Comparison of ENCODE assay signal across 10 cellular contexts in the genomic region with DNA sequence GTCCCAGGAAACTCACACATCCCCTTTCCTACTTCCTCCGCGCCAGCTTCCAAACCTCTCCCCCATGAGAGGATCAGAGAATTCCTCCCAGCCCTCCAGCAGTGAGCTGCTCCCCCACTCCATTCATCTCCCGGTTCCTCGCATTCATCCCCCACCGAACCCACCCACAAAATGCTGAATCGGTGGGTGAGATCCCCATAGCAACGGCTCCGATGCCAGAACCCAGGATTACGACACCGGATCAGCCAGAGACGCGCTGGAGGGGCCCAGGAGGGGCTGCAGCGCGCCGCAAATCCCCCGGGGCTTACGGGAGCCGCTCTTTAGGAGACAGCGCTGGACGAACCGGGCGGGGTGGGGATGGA.
DNase-seq lines count a peak whose midpoint lies in the region; ATAC-seq and TF ChIP-seq lines count a peak whose summit lies in the region.
"Had no signal": no experiment of that assay in that cellular context is flagged by ENCODE, and none has a peak within 500 bp of the region (broad histone marks: within the 10 kb centered on the region; RNA-seq: fewer than 3 reads in every experiment).

No MANE protein-coding gene starts in this region.

- intact Hi-C loops in ascending aorta (cut with DNase I) = no loop called here

- H3K27me3 Mint-ChIP-seq in activated T-cell treated with anti-CD3 and anti-CD28 coated beads, Interleukin-2, amount 50 U/mL, for 24 hours = peaks cover 11% of the 10 kb centered on the region

- H3K27me3 ChIP-seq in ascending aorta = peaks cover 12% of the 10 kb centered on the region
- peaks cover 25 to 65% (median 48%) of the 10 kb centered on the region in 5 donors for H3K27me3 ChIP-seq in subcutaneous abdominal adipose tissue (ENCODE audit: control insufficient read depth in 5 of 5, insufficient read depth in 4 of 5, low read length in 5 of 5)

- TF ChIP-seq CTCF in ascending aorta (IDR thresholded peaks at IDR 0.05) = no peak

- H3K4me3 ChIP-seq in ascending aorta (peak overlapping the region; percentile 32 to 54), subcutaneous abdominal adipose tissue (ENCODE audit: low read depth in 1 of 5, low read length in 5 of 5) (peak overlapping the region in 3 of 5 donors; percentile 24 to 58 (median 48))

- no peak for DNase-seq in activated T-cell treated with anti-CD3 and anti-CD28 coated beads, Interleukin-2, amount 50 U/mL, for 24 hours
- DNase-seq in activated T-cell treated with anti-CD3 and anti-CD28 coated beads, Interleukin-2, amount 50 U/mL, for 1 hour = no peak
- no peak for DNase-seq in ascending aorta (ENCODE audit: low spot score in 2 of 2)
- peak; percentile 56 for DNase-seq in iPS-NIHi7 (ENCODE audit: extremely low spot score)
- DNase-seq in HUDEP-2 (lab: John Stamatoyannopoulos, UW; ENCODE audit: unreplicated experiment in 76 of 76) = no peak
- no peak for DNase-seq in ureter (ENCODE audit: low spot score)
- DNase-seq: MM.1S had no signal

- H3K27ac Mint-ChIP-seq in activated T-cell treated with anti-CD3 and anti-CD28 coated beads, Interleukin-2, amount 50 U/mL, for 24 hours = no peak overlapping the region
- H3K27ac Mint-ChIP-seq: stimulated activated effector memory CD8-positive, alpha-beta T cell treated with anti-CD3 and anti-CD28 coated beads, Interleukin-12 subunit alpha, Interleukin-12 subunit beta, amount 100 ng/mL, for 72 hours had no signal

- peaks cover 3% of the 10 kb centered on the region for H3K4me1 Mint-ChIP-seq in activated T-cell treated with anti-CD3 and anti-CD28 coated beads, Interleukin-2, amount 50 U/mL, for 24 hours (ENCODE audit: low read depth)
- H3K4me1 Mint-ChIP-seq: stimulated activated effector memory CD8-positive, alpha-beta T cell treated with anti-CD3 and anti-CD28 coated beads, Interleukin-12 subunit alpha, Interleukin-12 subunit beta, amount 100 ng/mL, for 72 hours had no signal

- no peaks in the 10 kb centered on the region for H3K4me1 ChIP-seq in ascending aorta
- H3K4me1 ChIP-seq in subcutaneous abdominal adipose tissue (ENCODE audit: control insufficient read depth in 5 of 5, insufficient read depth in 5 of 5, low read length in 5 of 5) = peaks cover 0 to 14% (median 11%) of the 10 kb centered on the region in 5 donors

- H3K36me3 Mint-ChIP-seq in activated T-cell treated with anti-CD3 and anti-CD28 coated beads, Interleukin-2, amount 50 U/mL, for 24 hours (ENCODE audit: low read depth) = no peaks in the 10 kb centered on the region
- H3K36me3 Mint-ChIP-seq: stimulated activated effector memory CD8-positive, alpha-beta T cell treated with anti-CD3 and anti-CD28 coated beads, Interleukin-12 subunit alpha, Interleukin-12 subunit beta, amount 100 ng/mL, for 72 hours had no signal

- H3K9ac ChIP-seq in subcutaneous abdominal adipose tissue (ENCODE audit: low read length in 5 of 5) = no peak overlapping the region

- no peak for ATAC-seq in HG02852 (IDR thresholded peaks at IDR 0.05; ENCODE audit: unreplicated experiment)

- H3K4me3 Mint-ChIP-seq in activated T-cell treated with anti-CD3 and anti-CD28 coated beads, Interleukin-2, amount 50 U/mL, for 24 hours = peak overlapping the region; percentile 25
- H3K4me3 Mint-ChIP-seq: stimulated activated effector memory CD8-positive, alpha-beta T cell treated with anti-CD3 and anti-CD28 coated beads, Interleukin-12 subunit alpha, Interleukin-12 subunit beta, amount 100 ng/mL, for 72 hours had no signal

- H3K9me3 ChIP-seq in ascending aorta = no peaks in the 10 kb centered on the region
- peaks cover 0 to 8% (median 8%) of the 10 kb centered on the region in 5 donors for H3K9me3 ChIP-seq in subcutaneous abdominal adipose tissue (ENCODE audit: control insufficient read depth in 5 of 5, low read length in 5 of 5)

- H3K36me3 ChIP-seq in ascending aorta (no peaks in the 10 kb centered on the region), subcutaneous abdominal adipose tissue (ENCODE audit: control insufficient read depth in 5 of 5, insufficient read depth in 5 of 5, low read length in 5 of 5) (no peaks in the 10 kb centered on the region)

- H3K27ac ChIP-seq in ascending aorta = no peak overlapping the region
- H3K27ac ChIP-seq in subcutaneous abdominal adipose tissue (ENCODE audit: low read depth, low read length) = no peak overlapping the region

- H3K9me3 Mint-ChIP-seq in activated T-cell treated with anti-CD3 and anti-CD28 coated beads, Interleukin-2, amount 50 U/mL, for 24 hours = no peaks in the 10 kb centered on the region
- H3K9me3 Mint-ChIP-seq: stimulated activated effector memory CD8-positive, alpha-beta T cell treated with anti-CD3 and anti-CD28 coated beads, Interleukin-12 subunit alpha, Interleukin-12 subunit beta, amount 100 ng/mL, for 72 hours had no signal
